In genomic region chr5:67858470-67859096, GRCh38 we compare ENCODE assay signal across 21 cellular contexts.
"Had no signal": no experiment of that assay in that cellular context is flagged by ENCODE, and none has a peak within 500 bp of the region (broad histone marks: within the 10 kb centered on the region; RNA-seq: fewer than 3 reads in every experiment).

No MANE protein-coding gene starts in this region.

- ATAC-seq: heart right ventricle; left lung; naive thymus-derived CD4-positive, alpha-beta T cell; natural killer cell treated with Interleukin-12 subunit alpha and Interleukin-12 subunit beta and Interleukin-15 and Interleukin-18, amount 100 ng/mL, for 72 hours; stimulated activated effector memory CD8-positive, alpha-beta T cell treated with anti-CD3 and anti-CD28 coated beads, Interleukin-12 subunit alpha, Interleukin-12 subunit beta, amount 100 ng/mL, for 72 hours had no signal

- DNase-seq: heart right ventricle; islet precursor cell; left lung; mesendoderm; naive thymus-derived CD4-positive, alpha-beta T cell; ovary; right lobe of liver; stimulated activated CD4-positive, alpha-beta T cell treated with anti-CD3 and anti-CD28 coated beads, Interleukin-12 subunit alpha, Interleukin-12 subunit beta, amount 100 ng/mL, for 4 hours; stimulated activated CD4-positive, alpha-beta T cell treated with anti-CD3 and anti-CD28 coated beads, Interleukin-15, amount 100 ng/mL, for 24 hours; stimulated activated CD4-positive, alpha-beta T cell treated with anti-CD3 and anti-CD28 coated beads, Interleukin-2, amount 100 ng/mL, for 24 hours; stimulated activated CD4-positive, alpha-beta T cell treated with anti-CD3 and anti-CD28 coated beads, Interleukin-4, amount 100 ng/mL, for 1 hour; stimulated activated naive CD4-positive, alpha-beta T cell; tibial artery; uterus had no signal

- H3K27ac ChIP-seq: heart right ventricle, hepatocyte, left lung, ovary, right atrium auricular region, right lobe of liver, suprapubic skin, thoracic aorta, tibial artery, uterus had no signal

- H2AFZ ChIP-seq: hepatocyte had no signal

- H3K4me2 ChIP-seq: hepatocyte had no signal

- H3K36me3 ChIP-seq: heart right ventricle, left lung, ovary, right atrium auricular region, right lobe of liver, suprapubic skin, thoracic aorta, tibial artery, uterus had no signal

- H3K9me3 ChIP-seq: ovary, right lobe of liver, thoracic aorta, tibial artery, uterus had no signal

- H3K4me1 ChIP-seq: heart right ventricle, left lung, right atrium auricular region, right lobe of liver, suprapubic skin, tibial artery, uterus had no signal

- H3K27me3 ChIP-seq: heart right ventricle, hepatocyte, left lung, ovary, right atrium auricular region, right lobe of liver, suprapubic skin, tibial artery, uterus had no signal

- H3K79me2 ChIP-seq: hepatocyte had no signal

- H3K4me3 ChIP-seq: heart right ventricle, hepatocyte, left lung, lung, ovary, right atrium auricular region, right lobe of liver, suprapubic skin, thoracic aorta, tibial artery, uterus had no signal
